ENCODE assay signal across 13 cellular contexts in genomic region chr20:44494266-44494665, GRCh38. TPM values are rescaled to one million over a fixed set of nuclear protein-coding genes. Genes with fewer than 3 reads are reported as not detected.
A peak's percentile ranks its signal among the peaks of the same experiment; 100 is the strongest.
DNase-seq lines count a peak whose midpoint lies in the region; ATAC-seq and TF ChIP-seq lines count a peak whose summit lies in the region.
"Had no signal": no experiment of that assay in that cellular context is flagged by ENCODE, and none has a peak within 500 bp of the region (broad histone marks: within the 10 kb centered on the region; RNA-seq: fewer than 3 reads in every experiment).

No MANE protein-coding gene starts in this region.

- intact Hi-C loops in activated B cell treated with CpG ODN at 0.5 μM for 24 hours (cut with micrococcal nuclease): loop anchor here (2.0 kb wide), 1 partner anchor 15 kb away; no protein-coding TSS in a partner anchor

- H3K4me3 Mint-ChIP-seq in activated CD8-positive, alpha-beta memory T cell treated with anti-CD3 and anti-CD28 coated beads, Interleukin-2, amount 10 ng/mL, durations not matched to agents 7 days and 5 days: no peak overlapping the region
- H3K4me3 Mint-ChIP-seq in activated B cell treated with CpG ODN at 0.5 μM for 24 hours: no peak overlapping the region
- H3K4me3 Mint-ChIP-seq in stimulated activated naive CD8-positive, alpha-beta T cell treated with anti-CD3 and anti-CD28 coated beads, Interleukin-15, amount 100 ng/mL, for 72 hours: no peak overlapping the region

- TF ChIP-seq CTCF in activated B cell treated with CpG ODN at 0.5 μM for 24 hours (IDR thresholded peaks at IDR 0.05) (no peak), foreskin fibroblast (IDR thresholded peaks at IDR 0.05; ENCODE audit: low read depth, low read length) (no peak)

- ATAC-seq in activated CD8-positive, alpha-beta memory T cell treated with anti-CD3 and anti-CD28 coated beads, Interleukin-2, amount 10 ng/mL, durations not matched to agents 7 days and 5 days: no peak
- no peak for ATAC-seq in activated B cell treated with CpG ODN at 0.5 μM for 24 hours (ENCODE audit: low read depth)
- no peak for ATAC-seq in stimulated activated naive CD8-positive, alpha-beta T cell treated with anti-CD3 and anti-CD28 coated beads, Interleukin-15, amount 100 ng/mL, for 72 hours
- no peak for ATAC-seq in GM18870 (IDR thresholded peaks at IDR 0.05; ENCODE audit: unreplicated experiment)
- ATAC-seq in HG03439 (IDR thresholded peaks at IDR 0.05; ENCODE audit: unreplicated experiment): no peak

- POLR2A ChIA-PET in activated B cell treated with CpG ODN at 0.5 μM for 24 hours (lab: Charles Lee): no interaction called here

- no peaks in the 10 kb centered on the region for H3K9me3 Mint-ChIP-seq in activated CD8-positive, alpha-beta memory T cell treated with anti-CD3 and anti-CD28 coated beads, Interleukin-2, amount 10 ng/mL, durations not matched to agents 7 days and 5 days (ENCODE audit: low read depth)
- H3K9me3 Mint-ChIP-seq in activated B cell treated with CpG ODN at 0.5 μM for 24 hours: no peaks in the 10 kb centered on the region
- H3K9me3 Mint-ChIP-seq in stimulated activated naive CD8-positive, alpha-beta T cell treated with anti-CD3 and anti-CD28 coated beads, Interleukin-15, amount 100 ng/mL, for 72 hours: no peaks in the 10 kb centered on the region

- peaks cover 69% of the 10 kb centered on the region for H3K36me3 Mint-ChIP-seq in activated CD8-positive, alpha-beta memory T cell treated with anti-CD3 and anti-CD28 coated beads, Interleukin-2, amount 10 ng/mL, durations not matched to agents 7 days and 5 days
- H3K36me3 Mint-ChIP-seq in activated B cell treated with CpG ODN at 0.5 μM for 24 hours (ENCODE audit: low read depth): peaks cover 85% of the 10 kb centered on the region

- H3K27ac Mint-ChIP-seq in activated CD8-positive, alpha-beta memory T cell treated with anti-CD3 and anti-CD28 coated beads, Interleukin-2, amount 10 ng/mL, durations not matched to agents 7 days and 5 days: peak overlapping the region; percentile 53
- peak overlapping the region; percentile 33 for H3K27ac Mint-ChIP-seq in activated B cell treated with CpG ODN at 0.5 μM for 24 hours
- H3K27ac Mint-ChIP-seq in stimulated activated naive CD8-positive, alpha-beta T cell treated with anti-CD3 and anti-CD28 coated beads, Interleukin-15, amount 100 ng/mL, for 72 hours: peak overlapping the region; percentile 27 to 67

- DNase-seq in activated CD8-positive, alpha-beta memory T cell treated with anti-CD3 and anti-CD28 coated beads, Interleukin-2, amount 10 ng/mL, durations not matched to agents 7 days and 5 days: no peak
- DNase-seq in activated CD8-positive, alpha-beta memory T cell treated with anti-CD3 and anti-CD28 coated beads, Interleukin-2, amount 50 U/mL, for 4 hours: no peak
- no peak for DNase-seq in activated B cell treated with CpG ODN at 0.5 μM for 24 hours
- peak; percentile 61 to 79 for DNase-seq in foreskin fibroblast
- DNase-seq in stimulated activated naive CD8-positive, alpha-beta T cell treated with anti-CD3 and anti-CD28 coated beads, Interleukin-15, amount 100 ng/mL, for 72 hours: no peak
- DNase-seq in SW 1271 (lab: John Stamatoyannopoulos, UW): no peak
- DNase-seq: mesendoderm, NCI-H187, OCI-M1, WERI-Rb-1 had no signal

- H3K4me1 Mint-ChIP-seq in activated CD8-positive, alpha-beta memory T cell treated with anti-CD3 and anti-CD28 coated beads, Interleukin-2, amount 10 ng/mL, durations not matched to agents 7 days and 5 days: peaks cover 46% of the 10 kb centered on the region
- peaks cover 39% of the 10 kb centered on the region for H3K4me1 Mint-ChIP-seq in activated B cell treated with CpG ODN at 0.5 μM for 24 hours
- peaks cover 56% of the 10 kb centered on the region for H3K4me1 Mint-ChIP-seq in stimulated activated naive CD8-positive, alpha-beta T cell treated with anti-CD3 and anti-CD28 coated beads, Interleukin-15, amount 100 ng/mL, for 72 hours

- H3K27me3 Mint-ChIP-seq in activated CD8-positive, alpha-beta memory T cell treated with anti-CD3 and anti-CD28 coated beads, Interleukin-2, amount 10 ng/mL, durations not matched to agents 7 days and 5 days: no peaks in the 10 kb centered on the region
- no peaks in the 10 kb centered on the region for H3K27me3 Mint-ChIP-seq in activated B cell treated with CpG ODN at 0.5 μM for 24 hours
- H3K27me3 Mint-ChIP-seq in stimulated activated naive CD8-positive, alpha-beta T cell treated with anti-CD3 and anti-CD28 coated beads, Interleukin-15, amount 100 ng/mL, for 72 hours: no peaks in the 10 kb centered on the region

- CTCF ChIA-PET in activated CD8-positive, alpha-beta memory T cell treated with anti-CD3 and anti-CD28 coated beads, Interleukin-2, amount 10 ng/mL, durations not matched to agents 7 days and 5 days (lab: Charles Lee): no interaction called here
- CTCF ChIA-PET in activated B cell treated with CpG ODN at 0.5 μM for 24 hours (lab: Charles Lee): no interaction called here

- no peak overlapping the region for H3K4me3 ChIP-seq in foreskin fibroblast (ENCODE audit: low read depth in 1 of 2, low read length in 2 of 2)
- H3K4me3 ChIP-seq: adrenal gland had no signal

RNA-seq across cellular contexts. Expression of gene TTPAL, which starts 18.6 kb away (rescaled TPM):
- 10 to 100 TPM; 16.5 to 23.9 TPM for total RNA-seq in activated CD8-positive, alpha-beta memory T cell treated with anti-CD3 and anti-CD28 coated beads, Interleukin-2, amount 10 ng/mL, durations not matched to agents 7 days and 5 days
- 27.5 and 27.7 TPM in 2 replicates for total RNA-seq in activated B cell treated with CpG ODN at 0.5 μM for 24 hours

RNA-seq across cellular contexts. Expression of gene SERINC3, which starts 27.6 kb away (rescaled TPM):
- total RNA-seq in activated CD8-positive, alpha-beta memory T cell treated with anti-CD3 and anti-CD28 coated beads, Interleukin-2, amount 10 ng/mL, durations not matched to agents 7 days and 5 days: 10 to 100 TPM; 50.1 to 64.6 TPM
- 38.1 and 41.4 TPM in 2 replicates for total RNA-seq in activated B cell treated with CpG ODN at 0.5 μM for 24 hours

Comparison
In these comparisons a context has a peak if more than half of its experiments do, and no peak if none do; other contexts are left out.
1. DNase-seq: peak in foreskin fibroblast (2 of 2); none in activated CD8-positive, alpha-beta memory T cell treated with anti-CD3 and anti-CD28 coated beads, Interleukin-2, amount 10 ng/mL, durations not matched to agents 7 days and 5 days (single experiment), activated CD8-positive, alpha-beta memory T cell treated with anti-CD3 and anti-CD28 coated beads, Interleukin-2, amount 50 U/mL, for 4 hours (single experiment), activated B cell treated with CpG ODN at 0.5 μM for 24 hours (single experiment), stimulated activated naive CD8-positive, alpha-beta T cell treated with anti-CD3 and anti-CD28 coated beads, Interleukin-15, amount 100 ng/mL, for 72 hours (0 of 2) and SW 1271 (0 of 2).
2. Peak in every context shown above with its lines, with median percentiles within 50 percentile points of each other: H3K27ac Mint-ChIP-seq.